In the genomic region with DNA sequence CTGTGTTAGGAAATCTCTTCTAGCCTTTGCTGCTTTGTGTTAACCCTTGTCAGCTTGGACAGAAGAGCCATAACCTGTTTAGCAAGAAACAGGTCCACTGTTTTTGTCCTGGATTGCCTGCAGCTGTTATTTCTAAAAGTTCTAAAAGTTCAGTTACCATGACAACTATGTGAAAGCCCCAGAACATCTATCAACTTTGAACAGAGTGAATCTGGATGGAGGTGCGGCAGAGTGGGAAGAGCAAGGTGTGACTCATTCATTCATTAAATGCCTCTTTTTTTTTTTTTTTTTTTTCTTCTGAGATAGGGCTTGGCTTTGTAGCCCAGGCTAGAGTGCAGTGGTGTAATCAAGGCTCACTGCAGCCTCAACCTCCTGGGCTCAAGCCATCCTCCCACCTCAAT, we compare ENCODE assay signal across 14 cellular contexts. TPM values are rescaled to one million over a fixed set of nuclear protein-coding genes. Genes with fewer than 3 reads are reported as not detected.
DNase-seq lines count a peak whose midpoint lies in the region; ATAC-seq, FAIRE-seq and TF ChIP-seq lines count a peak whose summit lies in the region.
"Had no signal": no experiment of that assay in that cellular context is flagged by ENCODE, and none has a peak within 500 bp of the region (broad histone marks: within the 10 kb centered on the region; RNA-seq: fewer than 3 reads in every experiment).

No MANE protein-coding gene starts in this region.

- H3K9ac ChIP-seq in HCT116 (ENCODE audit: low read length) (no peak overlapping the region), astrocyte (ENCODE audit: low read length) (no peak overlapping the region)

- WGBS in A549 (ENCODE audit: missing lambda C conversion rate) = 10% methylated on average over 1 of the region's 1 CpG

- TF ChIP-seq RAD21 in A549 (conservative IDR thresholded peaks at IDR 0.05 in 1 of 2, IDR thresholded peaks at IDR 0.05 in 1 of 2) = no peak
- no peak for TF ChIP-seq RAD21 in HCT116 (IDR thresholded peaks at IDR 0.05; ENCODE audit: low read depth)

- H4K20me1 ChIP-seq in HCT116 (ENCODE audit: insufficient read depth) (no peaks in the 10 kb centered on the region), astrocyte (ENCODE audit: insufficient read depth, low read length) (no peaks in the 10 kb centered on the region)

- H3K9me2 ChIP-seq in HCT116 (ENCODE audit: insufficient read depth) = no peaks in the 10 kb centered on the region

- intact Hi-C loops in HCT116 (cut with micrococcal nuclease) = no loop called here

- H3K36me3 ChIP-seq in HCT116 (ENCODE audit: control insufficient read depth in 1 of 2, insufficient read depth in 2 of 2, low read length in 2 of 2) (no peaks in the 10 kb centered on the region), astrocyte (ENCODE audit: insufficient read depth, low read length) (no peaks in the 10 kb centered on the region)
- H3K36me3 ChIP-seq: prostate gland had no signal

- no peak overlapping the region for H3K27ac Mint-ChIP-seq in astrocyte (ENCODE audit: unreplicated experiment)
- no peak overlapping the region for H3K27ac Mint-ChIP-seq in activated naive CD8-positive, alpha-beta T cell treated with anti-CD3 and anti-CD28 coated beads, Interleukin-2, amount 50 U/mL, for 24 hours
- H3K27ac Mint-ChIP-seq: activated T-helper 1 cell treated with anti-CD3 and anti-CD28 coated beads, Interleukin-12 subunit alpha, Interleukin-12 subunit beta, Interleukin-2, Interleukin-4 antibody, amounts not matched to agents 30 ng/mL and 10 ng/mL and 1 ng/mL, durations not matched to agents 14 hours and 24 hours and 36 hours; B cell had no signal

- CTCF ChIA-PET in A549 (lab: Yijun Ruan, JAX) = interaction anchor here (0.8 kb wide), 1 partner anchor 30 kb away, joined by 4 read pairs; no protein-coding TSS in a partner anchor
- CTCF ChIA-PET in HCT116 (lab: Charles Lee) = no interaction called here

- RAD21 ChIA-PET in HCT116 (lab: Charles Lee; ENCODE audit: low non-redundant PET in 1 of 2, low total read pairs in 2 of 2, uncharacterized antibody in 2 of 2, unreplicated experiment in 2 of 2) = no interaction called here

- POLR2A ChIA-PET in A549 (lab: Yijun Ruan, JAX) (no interaction called here), HCT116 (lab: Charles Lee) (interaction anchor here (1.1 to 1.6 kb wide), 2 partner anchors 21 to 50 kb away, joined by 4 to 6 read pairs; no protein-coding TSS in a partner anchor)

- no peaks in the 10 kb centered on the region for H3K27me3 ChIP-seq in HCT116 (ENCODE audit: insufficient read depth, low read length)
- H3K27me3 ChIP-seq in astrocyte (ENCODE audit: insufficient read depth, low read length) = no peaks in the 10 kb centered on the region

- DNase-seq in A549 (ENCODE audit: low read depth in 1 of 2, low spot score in 1 of 2) (peak in 1 of 2 experiments; percentile 34), HCT116 (ENCODE audit: low read depth, low spot score) (no peak), astrocyte (ENCODE audit: low read depth) (peak; percentile 57), kidney tubule cell (ENCODE audit: low spot score) (peak; percentile 61), midbrain (lab: John Stamatoyannopoulos, UW) (no peak)
- DNase-seq in activated naive CD8-positive, alpha-beta T cell treated with anti-CD3 and anti-CD28 coated beads, Interleukin-2, amount 50 U/mL, for 24 hours = no peak
- DNase-seq: activated CD4-positive, alpha-beta T cell treated with anti-CD3 and anti-CD28 coated beads for 4 hours; NCI-H1092 treated with DMSO at 0.1 percent for 48 hours; NCI-H748 treated with DMSO at 0.1 percent for 48 hours had no signal

- no peaks in the 10 kb centered on the region for H3K36me3 Mint-ChIP-seq in astrocyte (ENCODE audit: low read depth, unreplicated experiment)
- no peaks in the 10 kb centered on the region for H3K36me3 Mint-ChIP-seq in activated naive CD8-positive, alpha-beta T cell treated with anti-CD3 and anti-CD28 coated beads, Interleukin-2, amount 50 U/mL, for 24 hours (ENCODE audit: low read depth)

- H3K79me2 ChIP-seq in HCT116 (ENCODE audit: insufficient read depth, low read length) = no peaks in the 10 kb centered on the region
- H3K79me2 ChIP-seq in astrocyte (ENCODE audit: insufficient read depth, low read length) = no peaks in the 10 kb centered on the region

- peaks cover 2% of the 10 kb centered on the region for H3K4me1 Mint-ChIP-seq in astrocyte (ENCODE audit: low read depth, unreplicated experiment)
- H3K4me1 Mint-ChIP-seq in activated naive CD8-positive, alpha-beta T cell treated with anti-CD3 and anti-CD28 coated beads, Interleukin-2, amount 50 U/mL, for 24 hours = no peaks in the 10 kb centered on the region
- H3K4me1 Mint-ChIP-seq: B cell had no signal

- H3K4me3 ChIP-seq in A549 (no peak overlapping the region), HCT116 (replicated peaks in 1 of 2; ENCODE audit: low read depth in 1 of 2, low read length in 2 of 2) (no peak overlapping the region), astrocyte (ENCODE audit: insufficient read depth, low read depth, low read length) (no peak overlapping the region)
- H3K4me3 ChIP-seq: prostate gland had no signal

- peaks cover 3% of the 10 kb centered on the region for H3K9me3 Mint-ChIP-seq in astrocyte (ENCODE audit: unreplicated experiment)
- H3K9me3 Mint-ChIP-seq in activated naive CD8-positive, alpha-beta T cell treated with anti-CD3 and anti-CD28 coated beads, Interleukin-2, amount 50 U/mL, for 24 hours = no peaks in the 10 kb centered on the region
- H3K9me3 Mint-ChIP-seq: activated T-helper 1 cell treated with anti-CD3 and anti-CD28 coated beads, Interleukin-12 subunit alpha, Interleukin-12 subunit beta, Interleukin-2, Interleukin-4 antibody, amounts not matched to agents 30 ng/mL and 10 ng/mL and 1 ng/mL, durations not matched to agents 14 hours and 24 hours and 36 hours had no signal

- H3K27me3 Mint-ChIP-seq in astrocyte (ENCODE audit: low read depth, unreplicated experiment) = no peaks in the 10 kb centered on the region
- H3K27me3 Mint-ChIP-seq in activated naive CD8-positive, alpha-beta T cell treated with anti-CD3 and anti-CD28 coated beads, Interleukin-2, amount 50 U/mL, for 24 hours = peaks cover 2% of the 10 kb centered on the region
- H3K27me3 Mint-ChIP-seq: B cell had no signal

- H3K4me2 ChIP-seq in A549 (peak overlapping the region; percentile 25; the same call in 1 of the 3 replicates), HCT116 (ENCODE audit: low read length) (peak overlapping the region; percentile 22), astrocyte (ENCODE audit: low read length) (no peak overlapping the region)

- H3K4me1 ChIP-seq in A549 (peaks cover 7% of the 10 kb centered on the region; the same call in 1 of the 3 replicates), HCT116 (ENCODE audit: control insufficient read depth in 1 of 2, insufficient read depth in 2 of 2, low read length in 2 of 2) (peaks cover 16 to 25% of the 10 kb centered on the region in 2 experiments), astrocyte (ENCODE audit: insufficient read depth, low read length) (no peaks in the 10 kb centered on the region)
- H3K4me1 ChIP-seq: prostate gland had no signal

- H3K27ac ChIP-seq in A549 = no peak overlapping the region
- H3K27ac ChIP-seq in HCT116 (ENCODE audit: low read depth, low read length) = no peak overlapping the region
- H3K27ac ChIP-seq in astrocyte (ENCODE audit: low read depth, low read length) = no peak overlapping the region
- H3K27ac ChIP-seq: prostate gland had no signal

- H2AFZ ChIP-seq in HCT116 (ENCODE audit: low read depth, low read length, poor library complexity, severe bottlenecking) = peak overlapping the region; percentile 17
- H2AFZ ChIP-seq in astrocyte (ENCODE audit: low read depth, low read length) = no peak overlapping the region

- ATAC-seq in A549 (peak; percentile 66 to 82; a peak in 4 of 6 replicates), HCT116 (peak; percentile 70), HG03520 (IDR thresholded peaks at IDR 0.05; ENCODE audit: unreplicated experiment) (no peak), GM21529 (IDR thresholded peaks at IDR 0.05; ENCODE audit: unreplicated experiment) (no peak)
- ATAC-seq in activated naive CD8-positive, alpha-beta T cell treated with anti-CD3 and anti-CD28 coated beads, Interleukin-2, amount 50 U/mL, for 24 hours = no peak

- no peak overlapping the region for H3K4me3 Mint-ChIP-seq in astrocyte (ENCODE audit: unreplicated experiment)
- H3K4me3 Mint-ChIP-seq in activated naive CD8-positive, alpha-beta T cell treated with anti-CD3 and anti-CD28 coated beads, Interleukin-2, amount 50 U/mL, for 24 hours = no peak overlapping the region
- H3K4me3 Mint-ChIP-seq: activated T-helper 1 cell treated with anti-CD3 and anti-CD28 coated beads, Interleukin-12 subunit alpha, Interleukin-12 subunit beta, Interleukin-2, Interleukin-4 antibody, amounts not matched to agents 30 ng/mL and 10 ng/mL and 1 ng/mL, durations not matched to agents 14 hours and 24 hours and 36 hours; B cell had no signal

- TF ChIP-seq CTCF in A549 (IDR thresholded peaks at IDR 0.05) (no peak), HCT116 (IDR thresholded peaks at IDR 0.05 in 2 of 3, conservative IDR thresholded peaks at IDR 0.05 in 1 of 3; ENCODE audit: borderline replicate concordance in 1 of 3, insufficient read depth in 1 of 3, low read depth in 2 of 3, low read length in 2 of 3) (no peak), astrocyte (IDR thresholded peaks at IDR 0.05; ENCODE audit: insufficient read depth, low read depth, low read length) (no peak)

- BruUV-seq in HCT116 (replicated peaks; lab: Mats Ljungman, UMichigan) = no TSS peak

- TF ChIP-seq EP300 in A549 (IDR thresholded peaks at IDR 0.05) = no peak

- FAIRE-seq in A549 (lab: Jason Lieb, UNC) (no peak), astrocyte (lab: Jason Lieb, UNC) (no peak)

- no peaks in the 10 kb centered on the region for H3K9me3 ChIP-seq in A549
- no peaks in the 10 kb centered on the region for H3K9me3 ChIP-seq in HCT116 (ENCODE audit: control insufficient read depth in 1 of 2, insufficient read depth in 1 of 2, low read depth in 1 of 2, low read length in 2 of 2)
- no peaks in the 10 kb centered on the region for H3K9me3 ChIP-seq in astrocyte (ENCODE audit: insufficient read depth, low read depth, low read length)
- H3K9me3 ChIP-seq: prostate gland had no signal

- TF ChIP-seq POLR2A in A549 (IDR thresholded peaks at IDR 0.05; ENCODE audit: low read length) (no peak), HCT116 (IDR thresholded peaks at IDR 0.05; ENCODE audit: borderline replicate concordance, extremely low read depth, insufficient read depth, insufficient read length) (no peak)

TF ChIP-seq in A549, 52 proteins besides CTCF, POLR2A, EP300 and RAD21 (continues in another document):
- no peak for TF ChIP-seq GATA3 (IDR thresholded peaks at IDR 0.05; ENCODE audit: borderline replicate concordance)

TF ChIP-seq in HCT116, 20 proteins besides CTCF, POLR2A, EP300 and RAD21:
- TF ChIP-seq EZH2 (IDR thresholded peaks at IDR 0.05) (no peak), FOSL1 (IDR thresholded peaks at IDR 0.05; ENCODE audit: low read depth) (0 out of 2 replicates have a peak, but pooled peaks have one; percentile 18)
TF ChIP-seq in HCT116: peak in this region for 1.

RNA-seq across cellular contexts. Expression of a gene that starts 50.5 kb away (rescaled TPM):
- polyA plus RNA-seq in A549 (2011; rRNA removed) (70.7 and 82.3 TPM in 2 replicates), A549 (2017; fragmentation: RNase III; extraction: RNeasy Plus Mini Kit Qiagen cat#74134 plus additional on column Dnase treatment) (61.3 to 63.1 TPM (median 61.7 TPM) in 3 replicates)
- polyA plus RNA-seq in A549 (2012; cell fraction: cytosol; rRNA removed) = 97.6 and 108 TPM in 2 replicates
- 42.3 and 43.9 TPM in 2 replicates for polyA plus RNA-seq in A549 (2012; cell fraction: nucleus; rRNA removed)
- 9.4 and 9.7 TPM in 2 replicates for polyA minus RNA-seq in A549 (2011; rRNA and poly(A)+ RNA removed)
- total RNA-seq in HCT116 (2021; ENCODE audit: unreplicated experiment) (51.2 TPM), astrocyte (49.4 and 54.6 TPM in 2 replicates)
- 51.2 and 61.2 TPM in 2 replicates for polyA plus RNA-seq in HCT116 (2012)

Comparison
In these comparisons a context has a peak if more than half of its experiments do, and no peak if none do; other contexts are left out.
1. ATAC-seq: peak in A549 (2 of 2) and HCT116 (single experiment); none in HG03520 (single experiment), activated naive CD8-positive, alpha-beta T cell treated with anti-CD3 and anti-CD28 coated beads, Interleukin-2, amount 50 U/mL, for 24 hours (single experiment) and GM21529 (single experiment).
2. DNase-seq: peak in astrocyte (single experiment) and kidney tubule cell (single experiment); none in HCT116 (single experiment), activated naive CD8-positive, alpha-beta T cell treated with anti-CD3 and anti-CD28 coated beads, Interleukin-2, amount 50 U/mL, for 24 hours (single experiment) and midbrain (single experiment).